ENCODE assay signal across 8 cellular contexts in genomic region chr5:32329395-32329834, GRCh38. TPM values are rescaled to one million over a fixed set of nuclear protein-coding genes. Genes with fewer than 3 reads are reported as not detected.
DNase-seq lines count a peak whose midpoint lies in the region; ATAC-seq and TF ChIP-seq lines count a peak whose summit lies in the region.

No MANE protein-coding gene starts in this region.

- H3K36me3 Mint-ChIP-seq in stimulated activated effector memory CD8-positive, alpha-beta T cell treated with anti-CD3 and anti-CD28 coated beads, Interleukin-12 subunit alpha, Interleukin-12 subunit beta, amount 100 ng/mL, for 72 hours: no peaks in the 10 kb centered on the region

- no peaks in the 10 kb centered on the region for H3K9me3 Mint-ChIP-seq in stimulated activated effector memory CD8-positive, alpha-beta T cell treated with anti-CD3 and anti-CD28 coated beads, Interleukin-12 subunit alpha, Interleukin-12 subunit beta, amount 100 ng/mL, for 72 hours

- TF ChIP-seq CTCF in A673 (conservative IDR thresholded peaks at IDR 0.05; ENCODE audit: low read depth, low read length): peak; percentile 76

- BruUV-seq in A673 (replicated peaks; lab: Mats Ljungman, UMichigan): no TSS peak

- ATAC-seq in GM18499 (IDR thresholded peaks at IDR 0.05; ENCODE audit: insufficient read depth, unreplicated experiment): peak; percentile 45
- peak; percentile 87 for ATAC-seq in HG02885 (IDR thresholded peaks at IDR 0.05; ENCODE audit: poor library complexity, unreplicated experiment)
- ATAC-seq in stimulated activated effector memory CD8-positive, alpha-beta T cell treated with anti-CD3 and anti-CD28 coated beads, Interleukin-12 subunit alpha, Interleukin-12 subunit beta, amount 100 ng/mL, for 72 hours: peak; percentile 93

- POLR2A ChIA-PET in A673 (lab: Charles Lee; ENCODE audit: low non-redundant PET): no interaction called here

- H3K9me3 ChIP-seq in A673 (ENCODE audit: low read depth, low read length, poor library complexity, severe bottlenecking): no peaks in the 10 kb centered on the region
- H3K9me3 ChIP-seq in effector memory CD4-positive, alpha-beta T cell (ENCODE audit: control insufficient read depth, low read length): no peaks in the 10 kb centered on the region

- H3K56ac ChIP-seq in mesendoderm (ENCODE audit: low read length): no peak overlapping the region

- no peak overlapping the region for H2BK120ac ChIP-seq in mesendoderm (ENCODE audit: low read depth, low read length)

- H2BK5ac ChIP-seq in mesendoderm (ENCODE audit: low read length): no peak overlapping the region

- no peak overlapping the region for H3K27ac Mint-ChIP-seq in stimulated activated effector memory CD8-positive, alpha-beta T cell treated with anti-CD3 and anti-CD28 coated beads, Interleukin-12 subunit alpha, Interleukin-12 subunit beta, amount 100 ng/mL, for 72 hours

- H3K27me3 ChIP-seq in A673 (replicated peaks; ENCODE audit: insufficient read depth, low read depth, low read length, poor library complexity): no peaks in the 10 kb centered on the region
- no peaks in the 10 kb centered on the region for H3K27me3 ChIP-seq in effector memory CD4-positive, alpha-beta T cell (replicated peaks; ENCODE audit: control insufficient read depth, insufficient read depth, low read length, poor library complexity, severe bottlenecking)
- H3K27me3 ChIP-seq in mesendoderm (ENCODE audit: insufficient read depth, low read length, poor library complexity): no peaks in the 10 kb centered on the region

- no peaks in the 10 kb centered on the region for H3K79me1 ChIP-seq in mesendoderm (ENCODE audit: low read length)

- H3K23ac ChIP-seq in mesendoderm (ENCODE audit: low read length): no peak overlapping the region

- no peak overlapping the region for H3K4me2 ChIP-seq in mesendoderm (ENCODE audit: low read length)

- no peaks in the 10 kb centered on the region for H3K36me3 ChIP-seq in A673 (ENCODE audit: insufficient read depth, low read length, poor library complexity, severe bottlenecking)
- no peaks in the 10 kb centered on the region for H3K36me3 ChIP-seq in effector memory CD4-positive, alpha-beta T cell (ENCODE audit: control insufficient read depth, insufficient read depth, low read length)
- no peaks in the 10 kb centered on the region for H3K36me3 ChIP-seq in mesendoderm (ENCODE audit: control insufficient read depth, insufficient read depth, low read length)

- H4K5ac ChIP-seq in mesendoderm (ENCODE audit: low read length): no peak overlapping the region

- H3K27ac ChIP-seq in A673 (ENCODE audit: low read depth, low read length, poor library complexity, severe bottlenecking) (no peak overlapping the region), mesendoderm (ENCODE audit: low read depth, low read length) (no peak overlapping the region)
- no peak overlapping the region for H3K27ac ChIP-seq in effector memory CD4-positive, alpha-beta T cell (ENCODE audit: insufficient read depth, low read length, poor library complexity, severe bottlenecking)

- H3K4me1 Mint-ChIP-seq in stimulated activated effector memory CD8-positive, alpha-beta T cell treated with anti-CD3 and anti-CD28 coated beads, Interleukin-12 subunit alpha, Interleukin-12 subunit beta, amount 100 ng/mL, for 72 hours: peaks cover 6% of the 10 kb centered on the region

- no peak overlapping the region for H3K4me3 ChIP-seq in A673 (ENCODE audit: low read depth, low read length, poor library complexity, severe bottlenecking)
- H3K4me3 ChIP-seq in effector memory CD4-positive, alpha-beta T cell (ENCODE audit: insufficient read depth, low read depth, low read length, poor library complexity, severe bottlenecking): no peak overlapping the region
- H3K4me3 ChIP-seq in mesendoderm (ENCODE audit: low read length): no peak overlapping the region

- no peak overlapping the region for H3K9ac ChIP-seq in mesendoderm (ENCODE audit: low read length)

- WGBS in mesendoderm (ENCODE audit: extremely low coverage, insufficient coverage, low lambda C conversion rate): no CpG with 5 or more reads among the region's 10 CpGs

- H3K4ac ChIP-seq in mesendoderm (ENCODE audit: low read depth, low read length): no peak overlapping the region

- H3K18ac ChIP-seq in mesendoderm (ENCODE audit: low read length): no peak overlapping the region

- no peak overlapping the region for H2BK15ac ChIP-seq in mesendoderm (replicated peaks; ENCODE audit: low read depth)

- intact Hi-C loops in A673 (cut with micrococcal nuclease; ENCODE audit: unreplicated experiment): loop anchor here (1.0 kb wide), 1 partner anchor 97 kb away; no protein-coding TSS in a partner anchor

- H2AK5ac ChIP-seq in mesendoderm (ENCODE audit: low read length): no peak overlapping the region

- no peaks in the 10 kb centered on the region for H3K4me1 ChIP-seq in A673 (ENCODE audit: insufficient read depth, low read length, poor library complexity, severe bottlenecking)
- no peaks in the 10 kb centered on the region for H3K4me1 ChIP-seq in effector memory CD4-positive, alpha-beta T cell (ENCODE audit: control insufficient read depth, insufficient read depth, low read length, poor library complexity, severe bottlenecking)
- no peaks in the 10 kb centered on the region for H3K4me1 ChIP-seq in mesendoderm (ENCODE audit: control insufficient read depth, low read depth, low read length)

- no peaks in the 10 kb centered on the region for H3K79me2 ChIP-seq in mesendoderm (ENCODE audit: control insufficient read depth, insufficient read depth, low read length)

- H3K4me3 Mint-ChIP-seq in stimulated activated effector memory CD8-positive, alpha-beta T cell treated with anti-CD3 and anti-CD28 coated beads, Interleukin-12 subunit alpha, Interleukin-12 subunit beta, amount 100 ng/mL, for 72 hours: no peak overlapping the region

- DNase-seq in A673 (ENCODE audit: low spot score): peak; percentile 72
- peak; percentile 26 for DNase-seq in NCI-H510A (lab: John Stamatoyannopoulos, UW)
- DNase-seq in activated CD4-positive, alpha-beta T cell treated with anti-CD3 and anti-CD28 coated beads, Interleukin-2, amount 50 U/mL, for 48 hours: peak; percentile 61 to 72
- DNase-seq in effector memory CD4-positive, alpha-beta T cell: peak; percentile 9 to 29 (median 21)
- peak; percentile 84 for DNase-seq in mesendoderm
- DNase-seq in stimulated activated effector memory CD8-positive, alpha-beta T cell treated with anti-CD3 and anti-CD28 coated beads, Interleukin-12 subunit alpha, Interleukin-12 subunit beta, amount 100 ng/mL, for 72 hours (ENCODE audit: low spot score in 2 of 2): peak; percentile 44 to 78

- H4K8ac ChIP-seq in mesendoderm (ENCODE audit: low read depth, low read length): no peak overlapping the region

- CTCF ChIA-PET in A673 (lab: Charles Lee): interaction anchor here (0.6 to 1.6 kb wide), 3 partner anchors 97 to 261 kb away, joined by 3 to 10 read pairs (median 5); no protein-coding TSS in a partner anchor

RNA-seq across cellular contexts. Expression of gene MTMR12, which starts 16.7 kb away (rescaled TPM):
- total RNA-seq in A673 (2021): 31.6 and 35.8 TPM in 2 replicates
- polyA plus RNA-seq in mesendoderm (2013, experiment 1 of 2): 20.5 TPM
- 21.3 TPM for polyA plus RNA-seq in mesendoderm (2013, experiment 2 of 2)

Comparison
In these comparisons a context has a peak if more than half of its experiments do, and no peak if none do; other contexts are left out.
1. DNase-seq: peak in every context shown above with its lines; median percentile 84 in mesendoderm; 72 in A673; 66 in activated CD4-positive, alpha-beta T cell treated with anti-CD3 and anti-CD28 coated beads, Interleukin-2, amount 50 U/mL, for 48 hours; 61 in stimulated activated effector memory CD8-positive, alpha-beta T cell treated with anti-CD3 and anti-CD28 coated beads, Interleukin-12 subunit alpha, Interleukin-12 subunit beta, amount 100 ng/mL, for 72 hours; 26 in NCI-H510A; 21 in effector memory CD4-positive, alpha-beta T cell.